ENCODE assay signal across 8 cellular contexts in genomic region chr3:168096210-168096795, GRCh38.
DNase-seq lines count a peak whose midpoint lies in the region; ATAC-seq and FAIRE-seq lines count a peak whose summit lies in the region.

No MANE protein-coding gene starts in this region.

- peak; percentile 10 for ATAC-seq in HG02610 (IDR thresholded peaks at IDR 0.05; ENCODE audit: unreplicated experiment)

- peak; percentile 24 for DNase-seq in stimulated activated CD4-positive, alpha-beta T cell treated with anti-CD3 and anti-CD28 coated beads, Interleukin-15, amount 100 ng/mL, for 24 hours
- no peak for DNase-seq in stimulated activated CD4-positive, alpha-beta T cell treated with anti-CD3 and anti-CD28 coated beads, Interleukin-12 subunit alpha, Interleukin-12 subunit beta, amount 100 ng/mL, for 4 hours
- DNase-seq in MV-4-11 (lab: John Stamatoyannopoulos, UW) = peak; percentile 83
- DNase-seq in SHP77 treated with DMSO at 0.1 percent for 48 hours (lab: John Stamatoyannopoulos, UW) = peak; percentile 93
- peak; percentile 75 for DNase-seq in cerebellar cortex (ENCODE audit: low spot score)
- peak; percentile 75 for DNase-seq in smooth muscle cell of the brain vasculature (ENCODE audit: low read depth, low spot score)

- peak; percentile 58 for FAIRE-seq in islet of Langerhans (lab: Jason Lieb, UNC)
